1 cellular context compared by ENCODE assay signal in the genomic region with DNA sequence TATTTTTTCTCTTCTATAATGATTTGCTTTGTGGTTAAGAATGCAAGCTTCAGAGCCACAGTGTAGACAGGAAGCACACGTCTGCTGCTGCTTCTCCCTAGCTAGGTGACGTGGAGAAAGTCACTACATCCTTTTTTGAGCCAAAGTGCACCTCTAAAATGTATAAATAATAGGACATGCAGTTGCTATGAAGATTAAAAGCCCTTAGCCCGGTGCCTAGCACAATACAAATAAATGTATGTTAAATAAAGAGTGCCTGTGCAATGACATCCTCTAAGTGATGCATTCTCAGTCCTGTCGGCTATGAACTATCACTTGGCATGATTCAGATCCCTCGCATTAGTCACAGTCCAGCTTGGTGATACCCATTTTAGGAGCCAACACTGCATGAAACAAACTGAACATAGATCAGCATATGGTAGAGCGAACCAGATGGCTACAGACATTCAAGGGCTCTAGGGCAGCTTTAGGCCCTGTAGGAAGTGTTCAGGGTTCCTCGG.
A peak's percentile ranks its signal among the peaks of the same experiment; 100 is the strongest.
TF ChIP-seq lines count a peak whose summit lies in the region.

No MANE protein-coding gene starts in this region.

TF ChIP-seq in GM12878, 131 proteins besides CTCF, POLR2A, EP300 and RAD21:
- TF ChIP-seq CREM (IDR thresholded peaks at IDR 0.05; ENCODE audit: low read depth): 0 out of 2 replicates have a peak, but pooled peaks have one; percentile 21
- peak; percentile 65; the same call in 1 of the 2 replicates for TF ChIP-seq ZNF384 (IDR thresholded peaks at IDR 0.05; ENCODE audit: borderline replicate concordance, low read depth, low read length)
- no peak for TF ChIP-seq HDAC6 (IDR thresholded peaks at IDR 0.05; ENCODE audit: unreplicated experiment)
- no peak for TF ChIP-seq CEBPB (IDR thresholded peaks at IDR 0.05; ENCODE audit: borderline replicate concordance in 1 of 2, low read depth in 2 of 2, low read length in 2 of 2)
